ENCODE assay signal across 8 cellular contexts in genomic region chrX:118727686-118728339, GRCh38. TPM values are rescaled to one million over a fixed set of nuclear protein-coding genes. Genes with fewer than 3 reads are reported as not detected.
DNase-seq lines count a peak whose midpoint lies in the region; ATAC-seq and TF ChIP-seq lines count a peak whose summit lies in the region.

No MANE protein-coding gene starts in this region.

- WGBS in aorta, 2 donors = 1 to 32% methylated on average over 71 to 73 of the region's 73 CpGs

- no peak overlapping the region for H3K9ac ChIP-seq in OCI-LY3 (ENCODE audit: low read length)

- in situ Hi-C loops in G401 (cut with HindIII; ENCODE audit: low sequenced_read_pairs) = no loop called here

- TF ChIP-seq CTCF in OCI-LY3 (IDR thresholded peaks at IDR 0.05; ENCODE audit: low read depth, low read length) (no peak), mucosa of descending colon (IDR thresholded peaks at IDR 0.05) (no peak)

- peaks cover 0 to 5% of the 10 kb centered on the region in 2 donors for H3K4me1 Mint-ChIP-seq in effector memory CD8-positive, alpha-beta T cell (ENCODE audit: low read depth in 2 of 2)

- peak; percentile 11 for ATAC-seq in GM19023 (IDR thresholded peaks at IDR 0.05; ENCODE audit: unreplicated experiment)
- ATAC-seq in effector memory CD8-positive, alpha-beta T cell (replicated peaks) = peak; percentile 31
- ATAC-seq in mucosa of descending colon = peak; percentile 20
- peak; percentile 77 for ATAC-seq in aorta (ENCODE audit: low FRiP score)

- H3K36me3 ChIP-seq in OCI-LY3 (replicated peaks; ENCODE audit: low read depth, low read length) (no peaks in the 10 kb centered on the region), mucosa of descending colon (ENCODE audit: low read depth) (no peaks in the 10 kb centered on the region), aorta (ENCODE audit: control insufficient read depth in 1 of 2, insufficient read depth in 2 of 2, low read length in 1 of 2) (no peaks in the 10 kb centered on the region)

- intact Hi-C loops in mucosa of descending colon (cut with DNase I, micrococcal nuclease) (no loop called here), aorta (cut with DNase I) (no loop called here)

- peaks cover 29% of the 10 kb centered on the region for H3K4me1 ChIP-seq in OCI-LY3 (ENCODE audit: low read length)
- H3K4me1 ChIP-seq in mucosa of descending colon (ENCODE audit: low read depth) = peaks cover 9% of the 10 kb centered on the region
- peaks cover 0 to 2% of the 10 kb centered on the region in 2 donors for H3K4me1 ChIP-seq in aorta (ENCODE audit: control insufficient read depth in 1 of 2, insufficient read depth in 2 of 2, low read length in 2 of 2)

- H3K27me3 ChIP-seq in OCI-LY3 (ENCODE audit: low read depth, low read length) (peaks cover 24% of the 10 kb centered on the region), aorta (ENCODE audit: control insufficient read depth in 1 of 2, insufficient read depth in 2 of 2, low read length in 1 of 2) (no peaks in the 10 kb centered on the region)

- peak overlapping the region; percentile 54 to 64 for H3K4me3 Mint-ChIP-seq in effector memory CD8-positive, alpha-beta T cell

- no peak overlapping the region for H3K27ac Mint-ChIP-seq in effector memory CD8-positive, alpha-beta T cell

- H3K36me3 Mint-ChIP-seq in effector memory CD8-positive, alpha-beta T cell (ENCODE audit: insufficient read depth) = no peaks in the 10 kb centered on the region

- H3K4me2 ChIP-seq in OCI-LY3 (ENCODE audit: low read length) = peak overlapping the region; percentile 98

- no peaks in the 10 kb centered on the region for H4K20me1 ChIP-seq in OCI-LY3 (ENCODE audit: insufficient read depth, low read length)

- H3K9me3 Mint-ChIP-seq in effector memory CD8-positive, alpha-beta T cell = peaks cover 0 to 1% of the 10 kb centered on the region in 2 donors

- H3K9me3 ChIP-seq in OCI-LY3 (ENCODE audit: insufficient read depth, low read length) (no peaks in the 10 kb centered on the region), mucosa of descending colon (no peaks in the 10 kb centered on the region), aorta (ENCODE audit: control insufficient read depth, low read length) (no peaks in the 10 kb centered on the region)

- H3K27ac ChIP-seq in OCI-LY3 (ENCODE audit: low read length) (no peak overlapping the region), aorta (ENCODE audit: low read depth in 1 of 2, low read length in 2 of 2) (peak overlapping the region; percentile 53 to 80)

- H2AFZ ChIP-seq in OCI-LY3 (ENCODE audit: low read depth, low read length) = no peak overlapping the region

- peak; percentile 22 for DNase-seq in AG08395 (ENCODE audit: low spot score)
- DNase-seq in effector memory CD8-positive, alpha-beta T cell = no peak
- peak; percentile 40 to 64 (median 60) for DNase-seq in mucosa of descending colon
- peak; percentile 73 to 87 for DNase-seq in aorta
- DNase-seq in G401 (ENCODE audit: low spot score) = no peak
- no peak for DNase-seq in NCI-H2196 treated with DMSO at 0.1 percent for 48 hours (lab: John Stamatoyannopoulos, UW; ENCODE audit: unreplicated experiment)

- peak overlapping the region; percentile 79 for H3K4me3 ChIP-seq in OCI-LY3 (ENCODE audit: low read length)
- peak overlapping the region; percentile 48 for H3K4me3 ChIP-seq in mucosa of descending colon
- peak overlapping the region; percentile 46 to 50 for H3K4me3 ChIP-seq in aorta (ENCODE audit: low read length in 2 of 2)

- peaks cover 18 to 46% of the 10 kb centered on the region in 2 donors for H3K27me3 Mint-ChIP-seq in effector memory CD8-positive, alpha-beta T cell

- H3K79me2 ChIP-seq in OCI-LY3 (ENCODE audit: low read length) = no peaks in the 10 kb centered on the region

RNA-seq across cellular contexts. Expression of gene IL13RA1, which starts 0.4 kb away (rescaled TPM):
- total RNA-seq in mucosa of descending colon (100 to 1,000 TPM in 2 of 3 donors, 10 to 100 TPM in 1; 89.4 to 133 (median 104) TPM), aorta (10 to 100 TPM; 90.1 to 92.5 TPM)
- 10 to 100 TPM; 45.8 to 57.7 TPM for polyA plus RNA-seq in aorta
- 25.0 and 29.7 TPM in 2 replicates for total RNA-seq in G401 (2014; rRNA removed; shearing (Covaris generic))

Comparison
In these comparisons a context has a peak if more than half of its experiments do, and no peak if none do; other contexts are left out.
1. DNase-seq: peak in AG08395 (single experiment), mucosa of descending colon (3 of 3) and aorta (2 of 2); none in effector memory CD8-positive, alpha-beta T cell (0 of 3), G401 (single experiment) and NCI-H2196 treated with DMSO at 0.1 percent for 48 hours (single experiment).
2. ATAC-seq: peak in every context shown above with its lines; median percentile 77 in aorta; 31 in effector memory CD8-positive, alpha-beta T cell; 20 in mucosa of descending colon; 11 in GM19023.
3. Peak in every context shown above with its lines, with median percentiles within 50 percentile points of each other: H3K4me3 ChIP-seq.